ENCODE assay signal across 20 cellular contexts in the genomic region with DNA sequence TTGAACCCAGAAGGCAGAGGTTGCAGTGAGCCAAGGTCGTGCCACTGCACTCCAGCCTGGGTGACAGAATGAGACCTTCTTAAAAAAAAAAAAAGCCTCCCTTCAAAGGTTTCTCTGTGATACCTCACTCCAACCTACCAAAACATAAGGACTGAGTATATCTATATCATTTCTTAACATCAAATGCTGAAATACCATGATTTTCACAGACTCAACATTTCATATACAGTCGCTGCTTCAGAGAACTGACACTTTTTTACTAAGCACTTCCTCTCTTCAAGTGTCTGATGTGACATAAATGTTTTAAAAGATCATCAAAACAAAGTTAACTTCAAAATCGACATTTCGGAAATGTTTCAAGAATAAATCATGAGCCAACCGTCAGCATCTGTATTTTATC. TPM values are rescaled to one million over a fixed set of nuclear protein-coding genes. Genes with fewer than 3 reads are reported as not detected.
DNase-seq lines count a peak whose midpoint lies in the region; ATAC-seq and TF ChIP-seq lines count a peak whose summit lies in the region.
"Had no signal": no experiment of that assay in that cellular context is flagged by ENCODE, and none has a peak within 500 bp of the region (broad histone marks: within the 10 kb centered on the region; RNA-seq: fewer than 3 reads in every experiment).

No MANE protein-coding gene starts in this region.

- peaks cover 99% of the 10 kb centered on the region for H3K79me2 ChIP-seq in GM23248 (ENCODE audit: insufficient read depth)

- no peak overlapping the region for H2AFZ ChIP-seq in GM23248

- 90 to 96% methylated on average over 5 of the region's 5 CpGs for WGBS in GM23248 (ENCODE audit: low coverage in 1 of 2, low lambda C conversion rate in 2 of 2, missing lambda C conversion rate in 2 of 2), 2 experiments

- H3K36me3 ChIP-seq in CD8-positive, alpha-beta T cell (ENCODE audit: insufficient read depth, low read length) = peaks cover 6% of the 10 kb centered on the region
- H3K36me3 ChIP-seq in WERI-Rb-1 (peaks cover 12% of the 10 kb centered on the region), GM23248 (ENCODE audit: low read depth) (peaks cover 18% of the 10 kb centered on the region; the same call in 1 of the 2 replicates)

- H3F3A ChIP-seq in GM23248 (ENCODE audit: insufficient read depth) = peaks cover 21% of the 10 kb centered on the region

- no peak overlapping the region for H3K4me3 ChIP-seq in CD8-positive, alpha-beta T cell (ENCODE audit: low read depth, low read length)
- H3K4me3 ChIP-seq in WERI-Rb-1 (ENCODE audit: low read depth, low read length) (no peak overlapping the region), GM23248 (no peak overlapping the region)

- no peaks in the 10 kb centered on the region for H3K27me3 ChIP-seq in CD8-positive, alpha-beta T cell (ENCODE audit: insufficient read depth, low read length)
- no peaks in the 10 kb centered on the region for H3K27me3 ChIP-seq in WERI-Rb-1 (ENCODE audit: insufficient read depth, low read depth, severe bottlenecking)
- no peaks in the 10 kb centered on the region for H3K27me3 ChIP-seq in GM23248 (replicated peaks; ENCODE audit: insufficient read depth)

- in situ Hi-C loops in GM23248 (cut with MboI) = no loop called here

- no peak for ATAC-seq in CD8-positive, alpha-beta T cell
- ATAC-seq in activated T-helper 17 cell treated with anti-CD3 and anti-CD28 coated beads, Interleukin-2, amount 50 U/mL, for 72 hours (replicated peaks) = no peak
- peak in 1 of 2 donors; percentile 30 for ATAC-seq in naive thymus-derived CD8-positive, alpha-beta T cell

- no peaks in the 10 kb centered on the region; the same call in 1 of the 2 replicates for H4K20me1 ChIP-seq in GM23248 (ENCODE audit: insufficient read depth)

- H3K4me1 Mint-ChIP-seq in activated naive CD4-positive, alpha-beta T cell treated with anti-CD3 and anti-CD28 coated beads for 36 hours (ENCODE audit: low read depth) = peaks cover 46% of the 10 kb centered on the region
- peaks cover 58% of the 10 kb centered on the region for H3K4me1 Mint-ChIP-seq in CD8-positive, alpha-beta T cell (ENCODE audit: low read depth)
- peaks cover 29% of the 10 kb centered on the region for H3K4me1 Mint-ChIP-seq in activated T-helper 17 cell treated with anti-CD3 and anti-CD28 coated beads, Interleukin-2, amount 50 U/mL, for 72 hours
- H3K4me1 Mint-ChIP-seq in naive thymus-derived CD8-positive, alpha-beta T cell = peaks cover 22 to 70% (median 51%) of the 10 kb centered on the region in 4 donors

- CTCF ChIA-PET in activated naive CD4-positive, alpha-beta T cell treated with anti-CD3 and anti-CD28 coated beads for 36 hours (lab: Charles Lee) = interaction anchor here (0.7 to 1.2 kb wide), 2 partner anchors 72 to 286 kb away, joined by 4 to 6 read pairs; no protein-coding TSS in a partner anchor
- CTCF ChIA-PET in CD8-positive, alpha-beta T cell (lab: Charles Lee) = interaction anchor here (0.6 to 1.5 kb wide), 2 partner anchors 18 to 72 kb away, joined by 3 to 5 read pairs; no protein-coding TSS in a partner anchor

- no peak overlapping the region for H3K4me3 Mint-ChIP-seq in activated naive CD4-positive, alpha-beta T cell treated with anti-CD3 and anti-CD28 coated beads for 36 hours
- H3K4me3 Mint-ChIP-seq in CD8-positive, alpha-beta T cell = no peak overlapping the region
- H3K4me3 Mint-ChIP-seq in activated T-helper 17 cell treated with anti-CD3 and anti-CD28 coated beads, Interleukin-2, amount 50 U/mL, for 72 hours = peak overlapping the region; percentile 1
- peak overlapping the region in 2 of 10 donors; percentile 28 to 51 for H3K4me3 Mint-ChIP-seq in naive thymus-derived CD8-positive, alpha-beta T cell
- H3K4me3 Mint-ChIP-seq: H9 had no signal

- no peak for TF ChIP-seq CTCF in CD8-positive, alpha-beta T cell (IDR thresholded peaks at IDR 0.05)
- TF ChIP-seq CTCF in WERI-Rb-1 (IDR thresholded peaks at IDR 0.05; ENCODE audit: low read depth, low read length) = no peak

- no peaks in the 10 kb centered on the region for H3K27me3 Mint-ChIP-seq in activated naive CD4-positive, alpha-beta T cell treated with anti-CD3 and anti-CD28 coated beads for 36 hours (ENCODE audit: low read depth)
- no peaks in the 10 kb centered on the region for H3K27me3 Mint-ChIP-seq in CD8-positive, alpha-beta T cell (ENCODE audit: low read depth)
- H3K27me3 Mint-ChIP-seq in activated T-helper 17 cell treated with anti-CD3 and anti-CD28 coated beads, Interleukin-2, amount 50 U/mL, for 72 hours = no peaks in the 10 kb centered on the region
- no peaks in the 10 kb centered on the region for H3K27me3 Mint-ChIP-seq in naive thymus-derived CD8-positive, alpha-beta T cell

- peak overlapping the region; percentile 50 for H3K27ac Mint-ChIP-seq in activated naive CD4-positive, alpha-beta T cell treated with anti-CD3 and anti-CD28 coated beads for 36 hours
- peak overlapping the region; percentile 88 for H3K27ac Mint-ChIP-seq in CD8-positive, alpha-beta T cell
- peak overlapping the region; percentile 37 for H3K27ac Mint-ChIP-seq in activated T-helper 17 cell treated with anti-CD3 and anti-CD28 coated beads, Interleukin-2, amount 50 U/mL, for 72 hours
- peak overlapping the region in 9 of 10 donors; percentile 41 to 95 (median 75) for H3K27ac Mint-ChIP-seq in naive thymus-derived CD8-positive, alpha-beta T cell

- no peak for DNase-seq in activated naive CD4-positive, alpha-beta T cell treated with anti-CD3 and anti-CD28 coated beads for 36 hours
- DNase-seq in activated naive CD4-positive, alpha-beta T cell (lab: John Stamatoyannopoulos, UW) = no peak
- no peak for DNase-seq in CD8-positive, alpha-beta T cell
- DNase-seq in naive thymus-derived CD8-positive, alpha-beta T cell = peak in 2 of 10 donors; percentile 52 to 56
- DNase-seq in GM03348 (ENCODE audit: low spot score) (no peak), WERI-Rb-1 (no peak), GM23248 (no peak)
- DNase-seq: DMS53, H9, IMR-90, Karpas-422, MM.1S, NCI-H1105, NCI-H1694 treated with DMSO at 0.1 percent for 48 hours, NCI-H2107, NCI-H226, NCI-H524 treated with DMSO at 0.1 percent for 48 hours, SHP77 had no signal

- POLR2A ChIA-PET in CD8-positive, alpha-beta T cell (lab: Charles Lee) = no interaction called here
- POLR2A ChIA-PET in naive thymus-derived CD8-positive, alpha-beta T cell (lab: Charles Lee) = interaction anchor here (1.1 kb wide), 1 partner anchor 16 kb away, joined by 3 read pairs; a partner anchor contains a TSS

- no peaks in the 10 kb centered on the region for H3K9me3 ChIP-seq in CD8-positive, alpha-beta T cell (ENCODE audit: low read length)
- H3K9me3 ChIP-seq in WERI-Rb-1 (ENCODE audit: severe bottlenecking) = no peaks in the 10 kb centered on the region
- H3K9me3 ChIP-seq in GM23248 (ENCODE audit: low read depth) = no peaks in the 10 kb centered on the region

- H3K4me1 ChIP-seq in CD8-positive, alpha-beta T cell (ENCODE audit: insufficient read depth, low read length) = no peaks in the 10 kb centered on the region
- H3K4me1 ChIP-seq in GM23248 (ENCODE audit: insufficient read depth) = peaks cover 21% of the 10 kb centered on the region

- intact Hi-C loops in activated naive CD4-positive, alpha-beta T cell treated with anti-CD3 and anti-CD28 coated beads for 36 hours (cut with micrococcal nuclease) = no loop called here
- intact Hi-C loops in CD8-positive, alpha-beta T cell (cut with DNase I, micrococcal nuclease) = no loop called here

- no peak overlapping the region for H3K4me2 ChIP-seq in GM23248 (ENCODE audit: unreplicated experiment)

- no peaks in the 10 kb centered on the region for H3K9me3 Mint-ChIP-seq in activated naive CD4-positive, alpha-beta T cell treated with anti-CD3 and anti-CD28 coated beads for 36 hours
- H3K9me3 Mint-ChIP-seq in CD8-positive, alpha-beta T cell = no peaks in the 10 kb centered on the region
- H3K9me3 Mint-ChIP-seq in activated T-helper 17 cell treated with anti-CD3 and anti-CD28 coated beads, Interleukin-2, amount 50 U/mL, for 72 hours = no peaks in the 10 kb centered on the region
- no peaks in the 10 kb centered on the region for H3K9me3 Mint-ChIP-seq in naive thymus-derived CD8-positive, alpha-beta T cell
- H3K9me3 Mint-ChIP-seq: H9 had no signal

- H3K9ac ChIP-seq in GM23248 = no peak overlapping the region

- H3K9me2 ChIP-seq in GM23248 (ENCODE audit: insufficient read depth) = no peaks in the 10 kb centered on the region

- peaks cover 36% of the 10 kb centered on the region for H3K36me3 Mint-ChIP-seq in activated naive CD4-positive, alpha-beta T cell treated with anti-CD3 and anti-CD28 coated beads for 36 hours (ENCODE audit: low read depth)
- peaks cover 64% of the 10 kb centered on the region for H3K36me3 Mint-ChIP-seq in CD8-positive, alpha-beta T cell
- H3K36me3 Mint-ChIP-seq in activated T-helper 17 cell treated with anti-CD3 and anti-CD28 coated beads, Interleukin-2, amount 50 U/mL, for 72 hours (ENCODE audit: low read depth) = peaks cover 99% of the 10 kb centered on the region
- peaks cover 0 to 74% (median 5%) of the 10 kb centered on the region in 3 donors for H3K36me3 Mint-ChIP-seq in naive thymus-derived CD8-positive, alpha-beta T cell

- no peak overlapping the region for H3K27ac ChIP-seq in CD8-positive, alpha-beta T cell (ENCODE audit: low read depth, low read length)
- no peak overlapping the region for H3K27ac ChIP-seq in WERI-Rb-1
- no peak overlapping the region for H3K27ac ChIP-seq in GM23248
- H3K27ac ChIP-seq: C4-2B had no signal

RNA-seq across cellular contexts. Expression of a gene that starts 12.0 kb away (rescaled TPM):
- 10 to 100 TPM; 28.7 to 31.8 TPM for total RNA-seq in activated naive CD4-positive, alpha-beta T cell treated with anti-CD3 and anti-CD28 coated beads for 36 hours
- total RNA-seq in CD8-positive, alpha-beta T cell = 10 to 100 TPM; 17.8 to 21.2 TPM
- 10 to 100 TPM; 62.8 to 75.3 TPM for total RNA-seq in activated T-helper 17 cell treated with anti-CD3 and anti-CD28 coated beads, Interleukin-2, amount 50 U/mL, for 72 hours
- 10 to 100 TPM; 63.8 to 65.9 TPM for total RNA-seq in naive thymus-derived CD8-positive, alpha-beta T cell
- 10 to 100 TPM; 12.7 to 26.7 (median 15.8) TPM for polyA plus RNA-seq in naive thymus-derived CD8-positive, alpha-beta T cell
- 7.6 and 34.1 TPM in 2 replicates for total RNA-seq in GM23248 (2014; rRNA removed; shearing (Covaris generic))
- 15.2 and 16.0 TPM in 2 replicates for polyA plus RNA-seq in GM23248 (2016; fragmentation: Nextera tagmentation; extraction: Ambion mirVana)

RNA-seq across cellular contexts. Expression of a gene that starts 15.9 kb away (rescaled TPM):
- total RNA-seq in activated naive CD4-positive, alpha-beta T cell treated with anti-CD3 and anti-CD28 coated beads for 36 hours = 10 to 100 TPM; 23.6 TPM
- 10 to 100 TPM; 31.8 to 34.3 TPM for total RNA-seq in CD8-positive, alpha-beta T cell
- 10 to 100 TPM; 50.0 to 57.1 TPM for total RNA-seq in activated T-helper 17 cell treated with anti-CD3 and anti-CD28 coated beads, Interleukin-2, amount 50 U/mL, for 72 hours
- 10 to 100 TPM; 41.4 to 52.4 TPM for total RNA-seq in naive thymus-derived CD8-positive, alpha-beta T cell
- 10 to 100 TPM in 1 of 3 donors, 1 to 10 TPM in 2; 3.9 to 10.6 (median 4.5) TPM for polyA plus RNA-seq in naive thymus-derived CD8-positive, alpha-beta T cell
- total RNA-seq in GM23248 (2014; rRNA removed; shearing (Covaris generic)) = 6.3 and 12.1 TPM in 2 replicates
- polyA plus RNA-seq in GM23248 (2016; fragmentation: Nextera tagmentation; extraction: Ambion mirVana) = 5.7 and 7.6 TPM in 2 replicates

Comparison
In these comparisons a context has a peak if more than half of its experiments do, and no peak if none do; other contexts are left out.
1. H3K27ac Mint-ChIP-seq: peak in every context shown above with its lines; median percentile 88 in CD8-positive, alpha-beta T cell; 75 in naive thymus-derived CD8-positive, alpha-beta T cell; 50 in activated naive CD4-positive, alpha-beta T cell treated with anti-CD3 and anti-CD28 coated beads for 36 hours; 37 in activated T-helper 17 cell treated with anti-CD3 and anti-CD28 coated beads, Interleukin-2, amount 50 U/mL, for 72 hours.